Comparison of ENCODE assay signal across 20 cellular contexts in genomic region chr17:68657166-68657940, GRCh38. TPM values are rescaled to one million over a fixed set of nuclear protein-coding genes. Genes with fewer than 3 reads are reported as not detected.
DNase-seq lines count a peak whose midpoint lies in the region; ATAC-seq, FAIRE-seq and TF ChIP-seq lines count a peak whose summit lies in the region.
"Had no signal": no experiment of that assay in that cellular context is flagged by ENCODE, and none has a peak within 500 bp of the region (broad histone marks: within the 10 kb centered on the region; RNA-seq: fewer than 3 reads in every experiment).

No MANE protein-coding gene starts in this region.

- no peaks in the 10 kb centered on the region for H3K27me3 Mint-ChIP-seq in neural crest cell (ENCODE audit: low read depth)
- peaks cover 9 to 29% (median 16%) of the 10 kb centered on the region in 5 donors for H3K27me3 Mint-ChIP-seq in naive thymus-derived CD4-positive, alpha-beta T cell

- no peak for TF ChIP-seq POLR2A in GM12891 (IDR thresholded peaks at IDR 0.05; ENCODE audit: low read depth, low read length)

- H3K36me3 Mint-ChIP-seq in neural crest cell (ENCODE audit: low read depth), result no peaks in the 10 kb centered on the region
- no peaks in the 10 kb centered on the region for H3K36me3 Mint-ChIP-seq in naive thymus-derived CD4-positive, alpha-beta T cell

- peaks cover 12% of the 10 kb centered on the region for H3K4me1 Mint-ChIP-seq in neural crest cell
- no peaks in the 10 kb centered on the region for H3K4me1 Mint-ChIP-seq in naive thymus-derived CD4-positive, alpha-beta T cell

- H3K9me3 ChIP-seq in left ventricle myocardium inferior (replicated peaks), result no peaks in the 10 kb centered on the region
- H3K9me3 ChIP-seq in naive thymus-derived CD4-positive, alpha-beta T cell (ENCODE audit: control insufficient read depth in 2 of 3, low read length in 3 of 3), result no peaks in the 10 kb centered on the region

- TF ChIP-seq CTCF in left ventricle myocardium inferior (IDR thresholded peaks at IDR 0.05; ENCODE audit: borderline replicate concordance) (no peak), neural crest cell (conservative IDR thresholded peaks at IDR 0.05) (no peak)

- no peak for FAIRE-seq in GM12891 (lab: Jason Lieb, UNC)
- FAIRE-seq: GM12878, GM19239, HTR-8/SVneo had no signal

- DNase-seq in Right ventricle myocardium superior, result no peak
- no peak for DNase-seq in cardiac septum (ENCODE audit: low spot score)
- no peak for DNase-seq in left ventricle myocardium inferior
- DNase-seq in neural crest cell (ENCODE audit: low read depth, low spot score), result no peak
- no peak for DNase-seq in effector CD8-positive, alpha-beta T cell (lab: John Stamatoyannopoulos, UW)
- DNase-seq in naive thymus-derived CD4-positive, alpha-beta T cell, result no peak
- DNase-seq in GM12891 (ENCODE audit: insufficient read length, low spot score), result no peak
- DNase-seq: AML-193, DMS53, NCI-H1436 treated with DMSO at 0.1 percent for 48 hours, NCI-H2081, NCI-H226, NCI-H526 treated with DMSO at 0.1 percent for 48 hours, OCI-M1, RPMI8226 had no signal

- H3K4me3 ChIP-seq in left ventricle myocardium inferior, result no peak overlapping the region
- no peak overlapping the region for H3K4me3 ChIP-seq in naive thymus-derived CD4-positive, alpha-beta T cell (ENCODE audit: low read length)
- H3K4me3 ChIP-seq: GM12878 had no signal

- H3K27ac Mint-ChIP-seq in neural crest cell (ENCODE audit: unreplicated experiment), result peak overlapping the region; percentile 43
- H3K27ac Mint-ChIP-seq in naive thymus-derived CD4-positive, alpha-beta T cell, result no peak overlapping the region

- no peaks in the 10 kb centered on the region for H3K36me3 ChIP-seq in left ventricle myocardium inferior
- no peaks in the 10 kb centered on the region for H3K36me3 ChIP-seq in naive thymus-derived CD4-positive, alpha-beta T cell (ENCODE audit: control insufficient read depth in 2 of 3, insufficient read depth in 3 of 3, low read length in 3 of 3)

- POLR2A ChIA-PET in naive thymus-derived CD4-positive, alpha-beta T cell (lab: Charles Lee), result no interaction called here

- no peak overlapping the region for H3K4me3 Mint-ChIP-seq in neural crest cell
- H3K4me3 Mint-ChIP-seq in naive thymus-derived CD4-positive, alpha-beta T cell, result no peak overlapping the region

- H3K27me3 ChIP-seq in left ventricle myocardium inferior (ENCODE audit: low read depth), result no peaks in the 10 kb centered on the region
- H3K27me3 ChIP-seq in naive thymus-derived CD4-positive, alpha-beta T cell (ENCODE audit: control insufficient read depth in 2 of 2, insufficient read depth in 2 of 2, low read length in 2 of 2), result no peaks in the 10 kb centered on the region

- peaks cover 2% of the 10 kb centered on the region for H3K9me3 Mint-ChIP-seq in neural crest cell
- H3K9me3 Mint-ChIP-seq in naive thymus-derived CD4-positive, alpha-beta T cell, result peaks cover 0 to 5% (median 0%) of the 10 kb centered on the region in 11 donors

- peak overlapping the region; percentile 58 for H3K27ac ChIP-seq in left ventricle myocardium inferior (replicated peaks)
- no peak overlapping the region for H3K27ac ChIP-seq in naive thymus-derived CD4-positive, alpha-beta T cell (ENCODE audit: low read depth, low read length)

- CTCF ChIA-PET in naive thymus-derived CD4-positive, alpha-beta T cell (lab: Charles Lee), result no interaction called here

- intact Hi-C loops in Right ventricle myocardium superior (cut with DNase I), result no loop called here
- intact Hi-C loops in cardiac septum (cut with DNase I), result no loop called here
- intact Hi-C loops in left ventricle myocardium inferior (cut with micrococcal nuclease), result no loop called here
- intact Hi-C loops in naive thymus-derived CD4-positive, alpha-beta T cell (cut with micrococcal nuclease), result no loop called here

- ATAC-seq in Right ventricle myocardium superior (ENCODE audit: poor library complexity) (peak; percentile 55), GM18498 (IDR thresholded peaks at IDR 0.05; ENCODE audit: unreplicated experiment) (no peak)
- ATAC-seq in naive thymus-derived CD4-positive, alpha-beta T cell, result no peak
- ATAC-seq: GM12878 had no signal

- H3K4me1 ChIP-seq in left ventricle myocardium inferior, result no peaks in the 10 kb centered on the region
- H3K4me1 ChIP-seq in naive thymus-derived CD4-positive, alpha-beta T cell (ENCODE audit: control insufficient read depth in 2 of 2, insufficient read depth in 2 of 2, low read length in 2 of 2), result no peaks in the 10 kb centered on the region

TF ChIP-seq in GM12891, 5 proteins besides CTCF, POLR2A, EP300 and RAD21:
- TF ChIP-seq PAX5 (IDR thresholded peaks at IDR 0.05; ENCODE audit: insufficient read depth, low read length, severe bottlenecking) (no peak), TAF1 (IDR thresholded peaks at IDR 0.05; ENCODE audit: low read depth, low read length) (no peak), SPI1 (IDR thresholded peaks at IDR 0.05; ENCODE audit: low read depth, low read length) (no peak), POLR2AphosphoS5 (IDR thresholded peaks at IDR 0.05; ENCODE audit: low read depth, low read length) (no peak), POU2F2 (IDR thresholded peaks at IDR 0.05; ENCODE audit: low read depth, low read length) (no peak)

RNA-seq across cellular contexts. Expression of gene FAM20A, which starts 56.2 kb away (rescaled TPM):
- total RNA-seq in Right ventricle myocardium superior (5.0 TPM), cardiac septum (14.7 TPM), left ventricle myocardium inferior (2.9 TPM), neural crest cell (0.51 and 0.86 TPM in 2 replicates)
- 1 to 10 TPM in 1 of 5 experiments, under 1 TPM in 2, not detected in 2; 0.19 to 2.9 (median 0.42) TPM for total RNA-seq in naive thymus-derived CD4-positive, alpha-beta T cell
- polyA plus RNA-seq in naive thymus-derived CD4-positive, alpha-beta T cell, result not detected
- 0.05 TPM for polyA plus RNA-seq in GM12891 (2012; ENCODE audit: low read depth, missing spikeins)
- total RNA-seq: A172, GM12878 had no signal
